ENCODE assay signal across 1 cellular context in genomic region chr1:17642169-17642568, GRCh38.
TF ChIP-seq lines count a peak whose summit lies in the region.

No MANE protein-coding gene starts in this region.

TF ChIP-seq in WTC11, 78 proteins besides CTCF, POLR2A, EP300 and RAD21 (continued from another document):
- TF ChIP-seq E2F1 (CRISPR knock-in tag; IDR thresholded peaks at IDR 0.05) = no peak
- no peak for TF ChIP-seq ZNF317 (CRISPR knock-in tag; IDR thresholded peaks at IDR 0.05; ENCODE audit: borderline replicate concordance, low read depth)
